Comparison of ENCODE assay signal across 9 cellular contexts in genomic region chr10:121753726-121754476, GRCh38.
DNase-seq lines count a peak whose midpoint lies in the region; ATAC-seq, FAIRE-seq and TF ChIP-seq lines count a peak whose summit lies in the region.
"Had no signal": no experiment of that assay in that cellular context is flagged by ENCODE, and none has a peak within 500 bp of the region (broad histone marks: within the 10 kb centered on the region; RNA-seq: fewer than 3 reads in every experiment).

No MANE protein-coding gene starts in this region.

- H3K27ac ChIP-seq in astrocyte (ENCODE audit: low read depth, low read length): peak overlapping the region; percentile 86

- H3K27ac Mint-ChIP-seq in astrocyte (ENCODE audit: unreplicated experiment) (peak overlapping the region; percentile 85), osteocyte (ENCODE audit: unreplicated experiment) (peak overlapping the region; percentile 70)
- H3K27ac Mint-ChIP-seq: dendritic cell treated with granulocyte-macrophage colony-stimulating factor and Interleukin-4, amounts not matched to agents 40 ng/mL and 50 ng/mL, for 4 days had no signal

- peaks cover 29% of the 10 kb centered on the region for H3K9me3 Mint-ChIP-seq in astrocyte (ENCODE audit: unreplicated experiment)
- peaks cover 8% of the 10 kb centered on the region for H3K9me3 Mint-ChIP-seq in osteocyte (ENCODE audit: unreplicated experiment)

- peak overlapping the region; percentile 79 for H3K4me2 ChIP-seq in astrocyte (ENCODE audit: low read length)

- H3K4me1 ChIP-seq in astrocyte (ENCODE audit: insufficient read depth, low read length): peaks cover 16% of the 10 kb centered on the region

- peak overlapping the region; percentile 62 for H3K4me3 Mint-ChIP-seq in astrocyte (ENCODE audit: unreplicated experiment)
- no peak overlapping the region for H3K4me3 Mint-ChIP-seq in osteocyte (ENCODE audit: unreplicated experiment)
- H3K4me3 Mint-ChIP-seq: dendritic cell treated with granulocyte-macrophage colony-stimulating factor and Interleukin-4, amounts not matched to agents 40 ng/mL and 50 ng/mL, for 4 days had no signal

- H3K9me3 ChIP-seq in astrocyte (ENCODE audit: insufficient read depth, low read depth, low read length): peaks cover 3% of the 10 kb centered on the region

- H3K36me3 ChIP-seq in astrocyte (ENCODE audit: insufficient read depth, low read length): no peaks in the 10 kb centered on the region

- peak overlapping the region; percentile 34 for H3K4me3 ChIP-seq in astrocyte (ENCODE audit: insufficient read depth, low read depth, low read length)

- no peak overlapping the region for H2AFZ ChIP-seq in astrocyte (ENCODE audit: low read depth, low read length)

- H3K4me1 Mint-ChIP-seq in astrocyte (ENCODE audit: low read depth, unreplicated experiment) (peaks cover 16% of the 10 kb centered on the region), osteocyte (ENCODE audit: unreplicated experiment) (peaks cover 15% of the 10 kb centered on the region)

- peaks cover 28% of the 10 kb centered on the region for H3K36me3 Mint-ChIP-seq in astrocyte (ENCODE audit: low read depth, unreplicated experiment)
- H3K36me3 Mint-ChIP-seq in osteocyte (ENCODE audit: unreplicated experiment): peaks cover 27% of the 10 kb centered on the region

- ATAC-seq in activated CD4-positive, CD25-positive, alpha-beta regulatory T cell treated with anti-CD3 and anti-CD28 coated beads, Interleukin-2, amount 50 U/mL, for 24 hours: peak; percentile 97 to 98
- ATAC-seq in GM21737 (IDR thresholded peaks at IDR 0.05; ENCODE audit: unreplicated experiment): peak; percentile 81

- H4K20me1 ChIP-seq in astrocyte (ENCODE audit: insufficient read depth, low read length): no peaks in the 10 kb centered on the region

- peak; percentile 35 for TF ChIP-seq CTCF in astrocyte (IDR thresholded peaks at IDR 0.05; ENCODE audit: insufficient read depth, low read depth, low read length)
- peak; percentile 57 for TF ChIP-seq CTCF in osteocyte (IDR thresholded peaks at IDR 0.05)

- no peak for FAIRE-seq in HTR-8/SVneo (lab: Jason Lieb, UNC)
- FAIRE-seq in astrocyte (lab: Jason Lieb, UNC): no peak

- H3K27me3 Mint-ChIP-seq in astrocyte (ENCODE audit: low read depth, unreplicated experiment) (no peaks in the 10 kb centered on the region), osteocyte (ENCODE audit: unreplicated experiment) (no peaks in the 10 kb centered on the region)
- H3K27me3 Mint-ChIP-seq: dendritic cell treated with granulocyte-macrophage colony-stimulating factor and Interleukin-4, amounts not matched to agents 40 ng/mL and 50 ng/mL, for 4 days had no signal

- no peaks in the 10 kb centered on the region for H3K79me2 ChIP-seq in astrocyte (ENCODE audit: insufficient read depth, low read length)

- peak overlapping the region; percentile 60 for H3K9ac ChIP-seq in astrocyte (ENCODE audit: low read length)

- H3K27me3 ChIP-seq in astrocyte (ENCODE audit: insufficient read depth, low read length): no peaks in the 10 kb centered on the region

- DNase-seq in activated CD4-positive, CD25-positive, alpha-beta regulatory T cell (lab: John Stamatoyannopoulos, UW): no peak
- peak; percentile 17 for DNase-seq in HTR-8/SVneo (ENCODE audit: insufficient read length, low spot score)
- peak; percentile 82 for DNase-seq in astrocyte (ENCODE audit: low read depth)
- DNase-seq in osteocyte (ENCODE audit: extremely low spot score, unreplicated experiment): no peak
- no peak for DNase-seq in NK-92 (lab: John Stamatoyannopoulos, UW; ENCODE audit: unreplicated experiment)
- DNase-seq in UCSD-AML1 (lab: John Stamatoyannopoulos, UW; ENCODE audit: unreplicated experiment): no peak

Comparison
In these comparisons a context has a peak if more than half of its experiments do, and no peak if none do; other contexts are left out.
1. DNase-seq: peak in HTR-8/SVneo (single experiment) and astrocyte (single experiment); none in activated CD4-positive, CD25-positive, alpha-beta regulatory T cell (0 of 4), osteocyte (single experiment), NK-92 (single experiment) and UCSD-AML1 (single experiment).